In genomic region chr5:94776167-94776566, GRCh38 we compare ENCODE assay signal across 20 cellular contexts.
DNase-seq lines count a peak whose midpoint lies in the region; ATAC-seq and TF ChIP-seq lines count a peak whose summit lies in the region.
"Had no signal": no experiment of that assay in that cellular context is flagged by ENCODE, and none has a peak within 500 bp of the region (broad histone marks: within the 10 kb centered on the region; RNA-seq: fewer than 3 reads in every experiment).

No MANE protein-coding gene starts in this region.

- DNase-seq in AG10803 (ENCODE audit: low read depth) = peak; percentile 47
- DNase-seq in GM03348 (ENCODE audit: low spot score) = peak; percentile 11
- peak; percentile 78 for DNase-seq in NCI-H82 (lab: John Stamatoyannopoulos, UW)
- DNase-seq in epithelial cell of esophagus (ENCODE audit: low read depth) = peak; percentile 2
- no peak for DNase-seq in CD4-positive, alpha-beta memory T cell
- no peak for DNase-seq in natural killer cell
- no peak for DNase-seq in effector memory CD8-positive, alpha-beta T cell
- no peak for DNase-seq in substantia nigra (lab: John Stamatoyannopoulos, UW)
- DNase-seq: activated CD4-positive, alpha-beta T cell treated with anti-CD3 and anti-CD28 coated beads, Interleukin-2, amount 50 U/mL, for 4 hours; activated naive CD4-positive, alpha-beta T cell treated with Interleukin-2 at 50 U/mL for 16 hours; aorta; foreskin melanocyte; naive B cell; NCI-H1436 treated with DMSO at 0.1 percent for 48 hours; NCI-H345; ovary; right lobe of liver; T-helper 2 cell; WERI-Rb-1 had no signal

- H3K27me3 ChIP-seq in CD4-positive, alpha-beta memory T cell (ENCODE audit: insufficient read depth, low read length) = no peaks in the 10 kb centered on the region
- H3K27me3 ChIP-seq: ovary, right lobe of liver had no signal

- H3K4me1 ChIP-seq in CD4-positive, alpha-beta memory T cell (ENCODE audit: insufficient read depth, low read length) = no peaks in the 10 kb centered on the region
- H3K4me1 ChIP-seq: right lobe of liver had no signal

- no peak for TF ChIP-seq CTCF in AG10803 (conservative IDR thresholded peaks at IDR 0.05; ENCODE audit: low read length)
- no peak for TF ChIP-seq CTCF in epithelial cell of esophagus (IDR thresholded peaks at IDR 0.05; ENCODE audit: insufficient read depth, low read depth, low read length, missing control alignments)
- TF ChIP-seq CTCF in natural killer cell (IDR thresholded peaks at IDR 0.05) = no peak

- no peak overlapping the region for H3K4me3 ChIP-seq in AG10803 (ENCODE audit: low read length)
- no peak overlapping the region for H3K4me3 ChIP-seq in epithelial cell of esophagus (ENCODE audit: low read length)
- H3K4me3 ChIP-seq in CD4-positive, alpha-beta memory T cell (ENCODE audit: low read length in 2 of 2) = no peak overlapping the region
- H3K4me3 ChIP-seq: ovary, right lobe of liver had no signal

- no peak for ATAC-seq in natural killer cell
- ATAC-seq in effector memory CD8-positive, alpha-beta T cell (replicated peaks) = no peak
- ATAC-seq: right lobe of liver, Right ventricle myocardium inferior had no signal

- no peak overlapping the region for H3K4me3 Mint-ChIP-seq in CD4-positive, alpha-beta memory T cell
- H3K4me3 Mint-ChIP-seq in natural killer cell = no peak overlapping the region
- no peak overlapping the region for H3K4me3 Mint-ChIP-seq in effector memory CD8-positive, alpha-beta T cell

- H3K36me3 ChIP-seq in CD4-positive, alpha-beta memory T cell (ENCODE audit: insufficient read depth, low read length) = no peaks in the 10 kb centered on the region
- H3K36me3 ChIP-seq: ovary, right lobe of liver, WERI-Rb-1 had no signal

- peaks cover 5 to 16% of the 10 kb centered on the region in 2 donors for H3K27me3 Mint-ChIP-seq in CD4-positive, alpha-beta memory T cell
- H3K27me3 Mint-ChIP-seq in natural killer cell (ENCODE audit: low read depth in 2 of 2) = peaks cover 6 to 12% of the 10 kb centered on the region in 2 donors
- peaks cover 14 to 32% of the 10 kb centered on the region in 2 donors for H3K27me3 Mint-ChIP-seq in effector memory CD8-positive, alpha-beta T cell

- no peaks in the 10 kb centered on the region for H3K9me3 ChIP-seq in CD4-positive, alpha-beta memory T cell (ENCODE audit: control insufficient read depth in 1 of 2, low read length in 2 of 2)
- H3K9me3 ChIP-seq: ovary, right lobe of liver had no signal

- no peak overlapping the region for H3K27ac ChIP-seq in CD4-positive, alpha-beta memory T cell (ENCODE audit: low read depth, low read length)
- H3K27ac ChIP-seq in substantia nigra (ENCODE audit: low read depth, low read length, poor library complexity, severe bottlenecking) = no peak overlapping the region
- H3K27ac ChIP-seq: ovary, right lobe of liver, WERI-Rb-1 had no signal

- CTCF ChIA-PET in CD4-positive, alpha-beta memory T cell (lab: Charles Lee; ENCODE audit: partially characterized antibody) = no interaction called here

- H3K27ac Mint-ChIP-seq in CD4-positive, alpha-beta memory T cell = no peak overlapping the region
- H3K27ac Mint-ChIP-seq in natural killer cell = no peak overlapping the region
- H3K27ac Mint-ChIP-seq in effector memory CD8-positive, alpha-beta T cell = no peak overlapping the region
- H3K27ac Mint-ChIP-seq: naive B cell had no signal

- intact Hi-C loops in CD4-positive, alpha-beta memory T cell (cut with micrococcal nuclease) = no loop called here
- intact Hi-C loops in natural killer cell (cut with micrococcal nuclease) = no loop called here

- POLR2A ChIA-PET in CD4-positive, alpha-beta memory T cell (lab: Charles Lee; ENCODE audit: partially characterized antibody) = no interaction called here

- H3K4me1 Mint-ChIP-seq in CD4-positive, alpha-beta memory T cell = no peaks in the 10 kb centered on the region
- H3K4me1 Mint-ChIP-seq in natural killer cell = peaks cover 0 to 4% of the 10 kb centered on the region in 2 donors
- H3K4me1 Mint-ChIP-seq in effector memory CD8-positive, alpha-beta T cell (ENCODE audit: low read depth in 2 of 2) = no peaks in the 10 kb centered on the region
- H3K4me1 Mint-ChIP-seq: naive B cell had no signal

- peaks cover 0 to 3% (median 0%) of the 10 kb centered on the region in 8 donors for H3K9me3 Mint-ChIP-seq in CD4-positive, alpha-beta memory T cell
- H3K9me3 Mint-ChIP-seq in natural killer cell = peaks cover 0 to 2% of the 10 kb centered on the region in 2 donors
- no peaks in the 10 kb centered on the region for H3K9me3 Mint-ChIP-seq in effector memory CD8-positive, alpha-beta T cell

- no peaks in the 10 kb centered on the region for H3K36me3 Mint-ChIP-seq in CD4-positive, alpha-beta memory T cell
- no peaks in the 10 kb centered on the region for H3K36me3 Mint-ChIP-seq in natural killer cell
- no peaks in the 10 kb centered on the region for H3K36me3 Mint-ChIP-seq in effector memory CD8-positive, alpha-beta T cell (ENCODE audit: insufficient read depth)
- H3K36me3 Mint-ChIP-seq: naive B cell had no signal

Comparison
In these comparisons a context has a peak if more than half of its experiments do, and no peak if none do; other contexts are left out.
1. DNase-seq: peak in AG10803 (single experiment), GM03348 (single experiment), NCI-H82 (single experiment) and epithelial cell of esophagus (single experiment); none in CD4-positive, alpha-beta memory T cell (0 of 5), natural killer cell (single experiment), effector memory CD8-positive, alpha-beta T cell (0 of 3) and substantia nigra (0 of 49).